Comparison of ENCODE assay signal across 1 cellular context in genomic region chr6:107957165-107957908, GRCh38.
A peak's percentile ranks its signal among the peaks of the same experiment; 100 is the strongest.
TF ChIP-seq lines count a peak whose summit lies in the region.

No MANE protein-coding gene starts in this region.

TF ChIP-seq in K562, 482 proteins besides CTCF, POLR2A, EP300 and RAD21 (continued from another document):
- TF ChIP-seq, protein P1, sequence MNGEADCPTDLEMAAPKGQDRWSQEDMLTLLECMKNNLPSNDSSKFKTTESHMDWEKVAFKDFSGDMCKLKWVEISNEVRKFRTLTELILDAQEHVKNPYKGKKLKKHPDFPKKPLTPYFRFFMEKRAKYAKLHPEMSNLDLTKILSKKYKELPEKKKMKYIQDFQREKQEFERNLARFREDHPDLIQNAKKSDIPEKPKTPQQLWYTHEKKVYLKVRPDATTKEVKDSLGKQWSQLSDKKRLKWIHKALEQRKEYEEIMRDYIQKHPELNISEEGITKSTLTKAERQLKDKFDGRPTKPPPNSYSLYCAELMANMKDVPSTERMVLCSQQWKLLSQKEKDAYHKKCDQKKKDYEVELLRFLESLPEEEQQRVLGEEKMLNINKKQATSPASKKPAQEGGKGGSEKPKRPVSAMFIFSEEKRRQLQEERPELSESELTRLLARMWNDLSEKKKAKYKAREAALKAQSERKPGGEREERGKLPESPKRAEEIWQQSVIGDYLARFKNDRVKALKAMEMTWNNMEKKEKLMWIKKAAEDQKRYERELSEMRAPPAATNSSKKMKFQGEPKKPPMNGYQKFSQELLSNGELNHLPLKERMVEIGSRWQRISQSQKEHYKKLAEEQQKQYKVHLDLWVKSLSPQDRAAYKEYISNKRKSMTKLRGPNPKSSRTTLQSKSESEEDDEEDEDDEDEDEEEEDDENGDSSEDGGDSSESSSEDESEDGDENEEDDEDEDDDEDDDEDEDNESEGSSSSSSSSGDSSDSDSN (IDR thresholded peaks at IDR 0.05; ENCODE audit: borderline replicate concordance in 1 of 2, low read depth in 2 of 2, low read length in 2 of 2) = peak; percentile 90 to 93; a peak in 3 of 4 replicates
- TF ChIP-seq NFRKB (IDR thresholded peaks at IDR 0.05; ENCODE audit: low read depth) = 0 out of 2 replicates have a peak, but pooled peaks have one; percentile 49
- TF ChIP-seq HOXB6 (CRISPR knock-in tag; IDR thresholded peaks at IDR 0.05; ENCODE audit: borderline replicate concordance) = no peak
- peak; percentile 26; the same call in 1 of the 2 replicates for TF ChIP-seq ZBTB7A (IDR thresholded peaks at IDR 0.05; ENCODE audit: borderline replicate concordance, control insufficient read depth, low read depth, low read length)
- peak; percentile 41; the same call in 1 of the 2 replicates for TF ChIP-seq CREM (IDR thresholded peaks at IDR 0.05; ENCODE audit: low read depth)
- peak; percentile 47; the same call in 1 of the 2 replicates for TF ChIP-seq GTF2E2 (tag; IDR thresholded peaks at IDR 0.05)
- 0 out of 2 replicates have a peak, but pooled peaks have one; percentile 15 for TF ChIP-seq HDGF (IDR thresholded peaks at IDR 0.05)
- TF ChIP-seq AFF4 (CRISPR knock-in tag; IDR thresholded peaks at IDR 0.05) = 0 out of 2 replicates have a peak, but pooled peaks have one; percentile 7
- TF ChIP-seq ZNF217 (CRISPR knock-in tag; IDR thresholded peaks at IDR 0.05) = no peak
- TF ChIP-seq ZNF140 (CRISPR knock-in tag; IDR thresholded peaks at IDR 0.05) = no peak
- 0 out of 2 replicates have a peak, but pooled peaks have one; percentile 7 for TF ChIP-seq CTBP1 (IDR thresholded peaks at IDR 0.05; ENCODE audit: borderline replicate concordance)
- no peak for TF ChIP-seq ZNF347 (CRISPR knock-in tag; IDR thresholded peaks at IDR 0.05; ENCODE audit: low read depth)
- TF ChIP-seq ZNF282 (CRISPR knock-in tag; IDR thresholded peaks at IDR 0.05) = no peak
- TF ChIP-seq ZNF134 (CRISPR knock-in tag; conservative IDR thresholded peaks at IDR 0.05) = no peak
- peak; percentile 14; the same call in 1 of the 2 replicates for TF ChIP-seq ZNF263 (CRISPR knock-in tag; IDR thresholded peaks at IDR 0.05; ENCODE audit: borderline replicate concordance)
- TF ChIP-seq SNRNP70 (optimal IDR thresholded peaks at IDR 0.05; ENCODE audit: low read depth, low read length) = no peak
- TF ChIP-seq FOXP1 (CRISPR knock-in tag; IDR thresholded peaks at IDR 0.05) = 0 out of 2 replicates have a peak, but pooled peaks have one; percentile 4
- TF ChIP-seq VEZF1 (CRISPR knock-in tag; IDR thresholded peaks at IDR 0.05) = 0 out of 2 replicates have a peak, but pooled peaks have one; percentile 0
- peak; percentile 74 for TF ChIP-seq RBBP5 (IDR thresholded peaks at IDR 0.05; ENCODE audit: borderline replicate concordance, insufficient read depth, low read length, poor library complexity, severe bottlenecking)
- TF ChIP-seq TAF9B (IDR thresholded peaks at IDR 0.05; ENCODE audit: partially characterized antibody) = no peak
- TF ChIP-seq POLR2H (tag; IDR thresholded peaks at IDR 0.05; ENCODE audit: low read depth) = no peak
- TF ChIP-seq ZNF41 (CRISPR knock-in tag; conservative IDR thresholded peaks at IDR 0.05) = no peak
- peak; percentile 82 for TF ChIP-seq SPI1 (IDR thresholded peaks at IDR 0.05; ENCODE audit: borderline replicate concordance, low read depth, low read length)
- peak; percentile 88 for TF ChIP-seq CHD1 (IDR thresholded peaks at IDR 0.05; ENCODE audit: low read length)
- peak; percentile 94 for TF ChIP-seq MECOM (CRISPR knock-in tag; IDR thresholded peaks at IDR 0.05)
- TF ChIP-seq JUND (IDR thresholded peaks at IDR 0.05; ENCODE audit: borderline replicate concordance, low read depth, low read length) = no peak
- TF ChIP-seq JUND (tag; IDR thresholded peaks at IDR 0.05; ENCODE audit: borderline replicate concordance, low read depth, low read length) = 0 out of 3 replicates have a peak, but pooled peaks have one; percentile 1
- no peak for TF ChIP-seq MIER1 (IDR thresholded peaks at IDR 0.05; ENCODE audit: low read depth)
- TF ChIP-seq ZNF24 (IDR thresholded peaks at IDR 0.05) = peak; percentile 29; the same call in 1 of the 2 replicates
- no peak for TF ChIP-seq ZSCAN32 (CRISPR knock-in tag; IDR thresholded peaks at IDR 0.05)
- TF ChIP-seq MLLT1 (IDR thresholded peaks at IDR 0.05) = 0 out of 4 replicates have a peak, but pooled peaks of 1 of the 2 experiments have one; percentile 6
- TF ChIP-seq, protein P2, sequence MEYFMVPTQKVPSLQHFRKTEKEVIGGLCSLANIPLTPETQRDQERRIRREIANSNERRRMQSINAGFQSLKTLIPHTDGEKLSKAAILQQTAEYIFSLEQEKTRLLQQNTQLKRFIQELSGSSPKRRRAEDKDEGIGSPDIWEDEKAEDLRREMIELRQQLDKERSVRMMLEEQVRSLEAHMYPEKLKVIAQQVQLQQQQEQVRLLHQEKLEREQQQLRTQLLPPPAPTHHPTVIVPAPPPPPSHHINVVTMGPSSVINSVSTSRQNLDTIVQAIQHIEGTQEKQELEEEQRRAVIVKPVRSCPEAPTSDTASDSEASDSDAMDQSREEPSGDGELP (CRISPR knock-in tag; IDR thresholded peaks at IDR 0.05; ENCODE audit: borderline replicate concordance) = peak; percentile 54
- TF ChIP-seq NONO (IDR thresholded peaks at IDR 0.05; ENCODE audit: low read depth in 2 of 2, low read length in 1 of 2) = peak in 1 of 2 experiments; percentile 74; a peak in 1 of 4 replicates
- peak; percentile 4 for TF ChIP-seq CCNT2 (IDR thresholded peaks at IDR 0.05; ENCODE audit: borderline replicate concordance, extremely low read depth, insufficient read length, low read depth, low read length)
- TF ChIP-seq SIN3B (IDR thresholded peaks at IDR 0.05; ENCODE audit: low read depth) = 0 out of 2 replicates have a peak, but pooled peaks have one; percentile 45
- 0 out of 2 replicates have a peak, but pooled peaks have one; percentile 16 for TF ChIP-seq SOX6 (IDR thresholded peaks at IDR 0.05)
- TF ChIP-seq SAP30 (IDR thresholded peaks at IDR 0.05; ENCODE audit: borderline replicate concordance, insufficient read depth, low read depth, low read length, poor library complexity, severe bottlenecking) = no peak
- 0 out of 2 replicates have a peak, but pooled peaks have one; percentile 10 for TF ChIP-seq BHLHE40 (IDR thresholded peaks at IDR 0.05; ENCODE audit: low read length)
TF ChIP-seq in K562: peak in this region for 27.
